In the genomic region with DNA sequence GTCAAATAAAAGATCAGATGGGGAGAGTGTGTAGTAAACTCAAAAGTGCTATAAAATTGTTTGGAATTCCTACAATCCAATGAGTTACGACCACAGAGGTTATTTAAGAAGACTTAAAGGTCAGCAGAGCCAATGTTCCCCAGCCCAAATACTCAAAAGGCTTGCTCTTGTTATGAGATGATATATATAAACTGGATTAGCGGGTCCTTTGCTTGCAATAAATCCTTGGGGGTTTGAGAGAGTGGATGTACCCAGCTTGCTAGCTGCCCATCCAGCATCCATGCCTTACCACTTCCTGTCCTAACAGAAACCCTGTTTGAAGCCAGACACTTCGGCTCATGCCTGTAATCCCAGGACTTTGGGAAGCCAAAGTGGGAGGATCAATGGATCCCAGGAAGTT, we compare ENCODE assay signal across 31 cellular contexts.
"Had no signal": no experiment of that assay in that cellular context is flagged by ENCODE, and none has a peak within 500 bp of the region (broad histone marks: within the 10 kb centered on the region; RNA-seq: fewer than 3 reads in every experiment).

No MANE protein-coding gene starts in this region.

- DNase-seq: activated B cell treated with CpG ODN at 0.5 μM for 24 hours; activated naive CD4-positive, alpha-beta T cell; activated T-cell treated with anti-CD3 and anti-CD28 coated beads for 4 hours; activated T-cell treated with anti-CD3 and anti-CD28 coated beads, Interleukin-2, amount 50 U/mL, for 72 hours; dermis blood vessel endothelial cell; effector CD4-positive, alpha-beta T cell; esophagus squamous epithelium; gastrocnemius medialis; glutamatergic neuron; left ventricle myocardium inferior; mesendoderm; natural killer cell; ovary; right lobe of liver; stimulated activated CD4-positive, alpha-beta T cell treated with anti-CD3 and anti-CD28 coated beads, Interleukin-1b, Interleukin-23, amount 100 ng/mL, for 48 hours; stimulated activated CD4-positive, alpha-beta T cell treated with anti-CD3 and anti-CD28 coated beads, Interleukin-4, amount 100 ng/mL, for 4 hours; stimulated activated CD8-positive, alpha-beta memory T cell treated with anti-CD3 and anti-CD28 coated beads, Interleukin-4, amount 100 ng/mL, for 48 hours; stimulated activated naive B cell treated with anti-CD40 and anti-IgM and Interleukin-4, amounts not matched to agents 10 μg/mL and 1 μg/mL and 100 μg/mL, for 72 hours; stomach; tibial artery had no signal

- H3K4me3 ChIP-seq: esophagus squamous epithelium, gastrocnemius medialis, left ventricle myocardium inferior, lung, ovary, right lobe of liver, skin epidermis, stomach, tibial artery had no signal

- H3K27me3 Mint-ChIP-seq: activated B cell treated with CpG ODN at 0.5 μM for 24 hours; central memory CD8-positive, alpha-beta T cell; stimulated activated naive B cell treated with anti-CD40 and anti-IgM and Interleukin-4, amounts not matched to agents 10 μg/mL and 1 μg/mL and 100 μg/mL, for 72 hours had no signal

- H3K36me3 ChIP-seq: esophagus squamous epithelium, gastrocnemius medialis, left ventricle myocardium inferior, neutrophil, ovary, right lobe of liver, stomach, tibial artery had no signal

- FAIRE-seq: bronchial epithelial cell, endometrium, islet of Langerhans had no signal

- H3K9me3 ChIP-seq: gastrocnemius medialis, neutrophil, ovary, right lobe of liver had no signal

- H3K4me1 Mint-ChIP-seq: central memory CD8-positive, alpha-beta T cell; natural killer cell had no signal

- ATAC-seq: activated naive CD4-positive, alpha-beta T cell treated with anti-CD3 and anti-CD28 coated beads, Interleukin-2, amount 50 U/mL, for 72 hours; activated T-cell treated with anti-CD3 and anti-CD28 coated beads, Interleukin-2, amount 50 U/mL, for 72 hours; gastrocnemius medialis; natural killer cell; right lobe of liver; stimulated activated naive B cell treated with anti-CD40 and anti-IgM and Interleukin-4, amounts not matched to agents 10 μg/mL and 1 μg/mL and 100 μg/mL, for 72 hours had no signal

- H3K4me3 Mint-ChIP-seq: activated B cell treated with CpG ODN at 0.5 μM for 24 hours; activated T-cell treated with anti-CD3 and anti-CD28 coated beads, Interleukin-2, amount 50 U/mL, for 72 hours; central memory CD8-positive, alpha-beta T cell; natural killer cell; stimulated activated naive B cell treated with anti-CD40 and anti-IgM and Interleukin-4, amounts not matched to agents 10 μg/mL and 1 μg/mL and 100 μg/mL, for 72 hours; T-helper 2 cell treated with Interferon-gamma antibody and Interleukin-4, amounts not matched to agents 5 μg/mL and 100 μg/mL, for 36 hours had no signal

- H3K9me3 Mint-ChIP-seq: central memory CD8-positive, alpha-beta T cell; natural killer cell had no signal

- H3K27ac ChIP-seq: epithelial cell of prostate, esophagus squamous epithelium, gastrocnemius medialis, left ventricle myocardium inferior, neutrophil, ovary, right lobe of liver, skin epidermis, stomach, tibial artery had no signal

- H3K4me1 ChIP-seq: esophagus squamous epithelium, left ventricle myocardium inferior had no signal

- H3K36me3 Mint-ChIP-seq: activated naive CD4-positive, alpha-beta T cell treated with anti-CD3 and anti-CD28 coated beads, Interleukin-2, amount 50 U/mL, for 72 hours; natural killer cell had no signal

- H3K27me3 ChIP-seq: esophagus squamous epithelium, gastrocnemius medialis, neutrophil, ovary, right lobe of liver, stomach, tibial artery had no signal

- H3K27ac Mint-ChIP-seq: activated B cell treated with CpG ODN at 0.5 μM for 24 hours; activated naive CD4-positive, alpha-beta T cell treated with anti-CD3 and anti-CD28 coated beads, Interleukin-2, amount 50 U/mL, for 72 hours; activated T-cell treated with anti-CD3 and anti-CD28 coated beads, Interleukin-2, amount 50 U/mL, for 72 hours; natural killer cell; progenitor cell of endocrine pancreas; stimulated activated naive B cell treated with anti-CD40 and anti-IgM and Interleukin-4, amounts not matched to agents 10 μg/mL and 1 μg/mL and 100 μg/mL, for 72 hours; T-helper 2 cell treated with Interferon-gamma antibody and Interleukin-4, amounts not matched to agents 5 μg/mL and 100 μg/mL, for 36 hours had no signal
